Comparison of ENCODE assay signal across 8 cellular contexts in the genomic region with DNA sequence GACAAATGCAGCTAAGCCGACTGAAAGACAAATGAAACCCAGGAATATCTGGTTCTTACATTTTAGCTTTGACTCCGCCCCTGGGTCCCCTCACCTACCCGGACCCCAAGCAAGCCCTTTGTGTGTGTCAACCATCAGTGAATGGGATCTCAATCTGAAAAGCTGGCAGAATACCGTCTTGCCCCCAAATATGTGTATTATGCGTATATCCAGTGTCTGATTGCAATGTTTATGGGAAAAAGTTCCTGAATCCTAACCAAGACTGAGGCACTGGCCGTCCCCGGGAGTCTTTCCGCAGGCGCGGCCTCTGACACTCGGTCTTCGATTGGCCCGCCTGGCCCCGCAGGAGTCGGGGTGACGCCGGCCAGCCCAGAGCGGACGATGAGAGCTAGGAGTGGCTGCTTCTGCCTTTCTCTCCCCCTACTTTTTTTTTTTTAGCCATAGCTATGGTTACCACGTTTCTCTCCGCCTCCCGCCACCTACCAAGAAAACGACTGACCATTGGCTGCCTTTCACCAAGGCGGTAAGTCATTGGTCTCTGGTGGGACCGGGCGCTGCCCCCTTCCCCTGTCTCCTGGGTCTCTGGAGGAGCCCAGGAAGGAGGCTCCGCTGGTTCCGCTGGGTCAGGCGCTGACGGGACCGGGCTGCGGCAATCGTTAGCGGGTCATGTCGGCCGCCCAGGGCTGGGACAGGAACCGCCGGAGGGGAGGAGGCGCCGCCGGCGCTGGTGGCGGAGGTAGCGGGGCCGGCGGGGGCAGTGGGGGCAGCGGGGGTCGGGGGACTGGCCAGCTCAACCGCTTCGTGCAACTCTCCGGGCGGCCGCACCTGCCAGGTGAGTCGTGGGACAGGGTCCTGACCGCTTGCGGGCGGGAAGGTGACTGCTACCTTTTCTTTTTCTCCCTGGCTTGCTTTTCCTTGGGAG. TPM values are rescaled to one million over a fixed set of nuclear protein-coding genes. Genes with fewer than 3 reads are reported as not detected.
DNase-seq lines count a peak whose midpoint lies in the region; ATAC-seq and TF ChIP-seq lines count a peak whose summit lies in the region.

A gene with protein sequence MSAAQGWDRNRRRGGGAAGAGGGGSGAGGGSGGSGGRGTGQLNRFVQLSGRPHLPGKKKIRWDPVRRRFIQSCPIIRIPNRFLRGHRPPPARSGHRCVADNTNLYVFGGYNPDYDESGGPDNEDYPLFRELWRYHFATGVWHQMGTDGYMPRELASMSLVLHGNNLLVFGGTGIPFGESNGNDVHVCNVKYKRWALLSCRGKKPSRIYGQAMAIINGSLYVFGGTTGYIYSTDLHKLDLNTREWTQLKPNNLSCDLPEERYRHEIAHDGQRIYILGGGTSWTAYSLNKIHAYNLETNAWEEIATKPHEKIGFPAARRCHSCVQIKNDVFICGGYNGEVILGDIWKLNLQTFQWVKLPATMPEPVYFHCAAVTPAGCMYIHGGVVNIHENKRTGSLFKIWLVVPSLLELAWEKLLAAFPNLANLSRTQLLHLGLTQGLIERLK (plus strand): TSS at position 557 of the 922 bp plus-strand sequence. CDS start 110 bp downstream, at position 667.

- TF ChIP-seq CTCF in GM10248 (IDR thresholded peaks at IDR 0.05; ENCODE audit: control extremely low read depth, extremely low read depth, low read depth, missing control alignments) (no peak), omental fat pad (IDR thresholded peaks at IDR 0.05) (no peak), testis (IDR thresholded peaks at IDR 0.05) (peak in 1 of 3 experiments; percentile 7)

- H3K9me3 ChIP-seq in testis = no peaks in the 10 kb centered on the region

- H3K27ac Mint-ChIP-seq in activated naive CD8-positive, alpha-beta T cell = peak within 1 kb of the TSS; percentile 88

- H3K4me3 ChIP-seq in testis = peak within 1 kb of the TSS; percentile 86 to 93

- H3K4me1 ChIP-seq in testis = peaks cover 29% of the 10 kb centered on the region

- H3K4me1 Mint-ChIP-seq in activated naive CD8-positive, alpha-beta T cell (ENCODE audit: low read depth) = peaks cover 37% of the 10 kb centered on the region

- H3K36me3 Mint-ChIP-seq in activated naive CD8-positive, alpha-beta T cell = peaks cover 7% of the 10 kb centered on the region

- intact Hi-C loops in testis (cut with DNase I; ENCODE audit: low total_unique reads) = no loop called here

- TF ChIP-seq POLR2A in testis (IDR thresholded peaks at IDR 0.05) = no peak

- DNase-seq in GM10248 (ENCODE audit: extremely low spot score) (peak; percentile 98), NCI-H1105 (lab: John Stamatoyannopoulos, UW) (peak; percentile 98), SKM-1 treated with dmso at 0.1 percent for 144 hours (lab: John Stamatoyannopoulos, UW; ENCODE audit: unreplicated experiment) (peak; percentile 98), glomerular endothelial cell (ENCODE audit: extremely low read depth, low read depth, low spot score) (peak; percentile 95), omental fat pad (ENCODE audit: low spot score) (peak; percentile 99), testis (peak; percentile 97)

- CTCF ChIA-PET in GM10248 (lab: Yijun Ruan, JAX) = interaction anchor here (1.2 to 4.8 kb wide), 6 partner anchors 11 to 688 kb away, joined by 3 to 46 read pairs (median 14); no protein-coding TSS in a partner anchor

- H3K9me3 Mint-ChIP-seq in activated naive CD8-positive, alpha-beta T cell (ENCODE audit: low read depth) = no peaks in the 10 kb centered on the region

- POLR2A ChIA-PET in GM10248 (lab: Yijun Ruan, JAX) = interaction anchor here (0.5 to 0.7 kb wide), 3 partner anchors 60 to 992 kb away, joined by 3 to 10 read pairs (median 4); no protein-coding TSS in a partner anchor

- H3K36me3 ChIP-seq in testis (ENCODE audit: low read depth, missing control alignments) = no peaks in the 10 kb centered on the region

- peak within 1 kb of the TSS; percentile 97 for H3K4me3 Mint-ChIP-seq in activated naive CD8-positive, alpha-beta T cell

- no peaks in the 10 kb centered on the region for H3K27me3 Mint-ChIP-seq in activated naive CD8-positive, alpha-beta T cell

- peak within 1 kb of the TSS; percentile 73 to 89 for H3K27ac ChIP-seq in testis

- ATAC-seq in HG02623 (IDR thresholded peaks at IDR 0.05; ENCODE audit: unreplicated experiment) = peak; percentile 99
- peak; percentile 98 for ATAC-seq in omental fat pad (ENCODE audit: low FRiP score)

- no peaks in the 10 kb centered on the region for H3K27me3 ChIP-seq in testis

- WGBS in testis, 2 donors = 0 to 1% methylated on average over 36 to 55 of the region's 57 CpGs

RNA-seq across cellular contexts. Expression of the gene that starts here (rescaled TPM):
- 18.0 and 20.8 TPM in 2 replicates for total RNA-seq in glomerular endothelial cell
- 10 to 100 TPM; 20.0 to 25.9 (median 23.8) TPM for total RNA-seq in omental fat pad
- 10 to 100 TPM; 38.4 to 44.3 TPM for total RNA-seq in testis
- polyA plus RNA-seq in testis (ENCODE audit: insufficient read depth, low read depth, low replicate concordance) = 122 TPM

Comparison
In these comparisons a context has a peak if more than half of its experiments do, and no peak if none do; other contexts are left out.
1. Peak in every context shown above with its lines: DNase-seq, ATAC-seq, H3K4me3 ChIP-seq and H3K27ac ChIP-seq.